In the genomic region with DNA sequence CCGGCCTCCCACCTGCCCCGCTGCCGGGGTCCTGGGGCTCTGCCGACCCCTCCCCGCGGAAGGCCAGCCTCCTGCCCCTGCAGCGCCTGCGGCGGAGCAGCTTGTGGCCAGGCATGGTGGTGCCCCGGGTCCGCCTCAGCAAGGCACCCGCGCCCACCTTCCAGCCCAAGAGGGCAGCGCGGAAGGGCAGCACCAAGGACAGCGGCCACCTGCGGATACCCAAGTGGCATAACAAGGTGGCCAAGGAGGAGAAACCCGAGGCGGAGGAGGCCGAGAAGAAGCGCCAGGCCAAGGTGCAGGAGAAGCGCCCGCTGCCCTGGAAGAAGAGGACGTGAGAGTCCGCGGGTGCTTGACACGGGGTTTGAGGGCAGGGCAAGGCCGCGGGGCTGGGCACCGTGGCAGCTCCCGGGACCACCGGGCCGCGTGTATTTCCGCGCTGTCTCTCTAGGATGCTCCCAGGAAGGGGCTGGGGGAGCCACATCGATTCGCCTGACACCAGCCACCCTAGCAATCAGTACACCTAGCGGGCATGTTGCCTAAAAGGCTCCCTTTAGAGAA, we compare ENCODE assay signal across 2 cellular contexts.
TF ChIP-seq lines count a peak whose summit lies in the region.

No MANE protein-coding gene starts in this region.

TF ChIP-seq in A549, 52 proteins besides CTCF, POLR2A, EP300 and RAD21:
- TF ChIP-seq, protein P1, sequence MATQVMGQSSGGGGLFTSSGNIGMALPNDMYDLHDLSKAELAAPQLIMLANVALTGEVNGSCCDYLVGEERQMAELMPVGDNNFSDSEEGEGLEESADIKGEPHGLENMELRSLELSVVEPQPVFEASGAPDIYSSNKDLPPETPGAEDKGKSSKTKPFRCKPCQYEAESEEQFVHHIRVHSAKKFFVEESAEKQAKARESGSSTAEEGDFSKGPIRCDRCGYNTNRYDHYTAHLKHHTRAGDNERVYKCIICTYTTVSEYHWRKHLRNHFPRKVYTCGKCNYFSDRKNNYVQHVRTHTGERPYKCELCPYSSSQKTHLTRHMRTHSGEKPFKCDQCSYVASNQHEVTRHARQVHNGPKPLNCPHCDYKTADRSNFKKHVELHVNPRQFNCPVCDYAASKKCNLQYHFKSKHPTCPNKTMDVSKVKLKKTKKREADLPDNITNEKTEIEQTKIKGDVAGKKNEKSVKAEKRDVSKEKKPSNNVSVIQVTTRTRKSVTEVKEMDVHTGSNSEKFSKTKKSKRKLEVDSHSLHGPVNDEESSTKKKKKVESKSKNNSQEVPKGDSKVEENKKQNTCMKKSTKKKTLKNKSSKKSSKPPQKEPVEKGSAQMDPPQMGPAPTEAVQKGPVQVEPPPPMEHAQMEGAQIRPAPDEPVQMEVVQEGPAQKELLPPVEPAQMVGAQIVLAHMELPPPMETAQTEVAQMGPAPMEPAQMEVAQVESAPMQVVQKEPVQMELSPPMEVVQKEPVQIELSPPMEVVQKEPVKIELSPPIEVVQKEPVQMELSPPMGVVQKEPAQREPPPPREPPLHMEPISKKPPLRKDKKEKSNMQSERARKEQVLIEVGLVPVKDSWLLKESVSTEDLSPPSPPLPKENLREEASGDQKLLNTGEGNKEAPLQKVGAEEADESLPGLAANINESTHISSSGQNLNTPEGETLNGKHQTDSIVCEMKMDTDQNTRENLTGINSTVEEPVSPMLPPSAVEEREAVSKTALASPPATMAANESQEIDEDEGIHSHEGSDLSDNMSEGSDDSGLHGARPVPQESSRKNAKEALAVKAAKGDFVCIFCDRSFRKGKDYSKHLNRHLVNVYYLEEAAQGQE (IDR thresholded peaks at IDR 0.05) = peak; percentile 39; the same call in 1 of the 2 replicates

TF ChIP-seq in Ishikawa, 13 proteins besides CTCF, POLR2A, EP300 and RAD21:
- TF ChIP-seq, protein P1 (IDR thresholded peaks at IDR 0.05; ENCODE audit: low read depth) = peak; percentile 61
TF ChIP-seq in Ishikawa: peak in this region for 1; not testable (repeated sequence) for 12.
